Comparison of ENCODE assay signal across 23 cellular contexts in the genomic region with DNA sequence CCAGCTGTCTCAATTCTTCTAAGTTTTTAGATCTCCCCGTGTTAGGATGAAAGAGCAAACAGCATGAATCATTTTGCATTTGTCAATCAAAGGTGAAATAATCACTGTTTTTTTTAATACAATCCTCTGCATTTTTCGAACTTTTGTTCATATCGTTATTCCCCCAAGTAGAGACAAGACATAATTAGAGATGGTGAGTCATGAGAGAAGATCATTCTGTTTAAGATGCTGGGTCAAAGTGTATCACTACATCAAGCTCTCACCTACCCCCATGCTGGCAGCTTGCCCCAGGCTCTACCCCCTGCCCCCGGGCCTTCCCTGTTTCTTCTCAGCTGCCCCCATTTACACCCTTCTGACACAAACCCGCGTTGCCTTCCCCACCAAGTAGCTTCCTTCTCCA.
"Had no signal": no experiment of that assay in that cellular context is flagged by ENCODE, and none has a peak within 500 bp of the region (broad histone marks: within the 10 kb centered on the region; RNA-seq: fewer than 3 reads in every experiment).

No MANE protein-coding gene starts in this region.

- H3K9me3 ChIP-seq: breast epithelium, Peyer's patch, SJSA1 had no signal

- DNase-seq: activated CD4-positive, alpha-beta memory T cell treated with anti-CD3 and anti-CD28 coated beads for 36 hours; activated CD4-positive, alpha-beta T cell treated with anti-CD3 and anti-CD28 coated beads for 4 hours; activated CD8-positive, alpha-beta memory T cell treated with anti-CD3 and anti-CD28 coated beads, Interleukin-2, amount 50 U/mL, for 4 hours; activated naive CD8-positive, alpha-beta T cell treated with anti-CD3 and anti-CD28 coated beads for 36 hours; aorta; central memory CD4-positive, alpha-beta T cell; Kasumi-1; NCI-H1105 treated with DMSO at 0.1 percent for 48 hours; NCI-H1436 treated with DMSO at 0.1 percent for 48 hours; NCI-H187; NCI-H2081; NCI-H510A treated with DMSO at 0.1 percent for 48 hours; NCI-H69; NK-92 treated with Interleukin-12 subunit alpha and Interleukin-12 subunit beta, amount 100 ng/mL, for 24 hours; Peyer's patch; SHP77; T1000 had no signal

- H3K4me3 Mint-ChIP-seq: activated CD4-positive, alpha-beta memory T cell treated with anti-CD3 and anti-CD28 coated beads for 36 hours; activated naive CD8-positive, alpha-beta T cell treated with anti-CD3 and anti-CD28 coated beads for 36 hours; T-helper 1 cell treated with Interleukin-12 subunit alpha and Interleukin-12 subunit beta and Interleukin-4 antibody, amounts not matched to agents 30 μg/mL and 1 μg/mL, for 36 hours had no signal

- H3K27me3 Mint-ChIP-seq: activated CD4-positive, alpha-beta memory T cell treated with anti-CD3 and anti-CD28 coated beads for 36 hours; activated naive CD8-positive, alpha-beta T cell treated with anti-CD3 and anti-CD28 coated beads for 36 hours had no signal

- ATAC-seq: K562 had no signal

- H3K36me3 ChIP-seq: Peyer's patch, SJSA1 had no signal

- H3K9me3 Mint-ChIP-seq: activated CD4-positive, alpha-beta memory T cell treated with anti-CD3 and anti-CD28 coated beads for 36 hours; activated naive CD8-positive, alpha-beta T cell treated with anti-CD3 and anti-CD28 coated beads for 36 hours; T-helper 1 cell treated with Interleukin-12 subunit alpha and Interleukin-12 subunit beta and Interleukin-4 antibody, amounts not matched to agents 30 μg/mL and 1 μg/mL, for 36 hours had no signal

- H3K27ac Mint-ChIP-seq: activated CD4-positive, alpha-beta memory T cell treated with anti-CD3 and anti-CD28 coated beads for 36 hours; activated naive CD8-positive, alpha-beta T cell treated with anti-CD3 and anti-CD28 coated beads for 36 hours had no signal

- H3K27ac ChIP-seq: breast epithelium, Peyer's patch, RWPE1, SJSA1, VCaP had no signal
